Comparison of ENCODE assay signal across 29 cellular contexts in the genomic region with DNA sequence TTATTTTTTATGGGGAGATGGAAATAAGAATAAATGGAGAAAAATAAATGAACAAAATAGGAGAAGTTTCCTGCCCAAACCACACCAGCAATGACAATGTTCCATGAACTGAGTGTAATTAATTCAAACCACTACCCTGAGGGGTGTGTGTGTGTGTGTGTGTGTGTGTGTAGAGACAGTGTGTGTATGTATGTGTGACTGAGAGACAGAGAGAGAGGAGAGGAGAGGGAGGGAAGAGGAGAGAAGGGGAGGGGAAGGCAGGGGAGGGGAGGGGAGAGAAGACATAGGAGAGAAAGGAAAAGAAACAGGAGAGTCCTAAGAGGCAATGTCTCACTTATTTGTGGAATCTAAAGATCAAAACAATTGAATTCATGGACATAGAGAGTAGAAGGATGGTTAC.
"Had no signal": no experiment of that assay in that cellular context is flagged by ENCODE, and none has a peak within 500 bp of the region (broad histone marks: within the 10 kb centered on the region; RNA-seq: fewer than 3 reads in every experiment).

No MANE protein-coding gene starts in this region.

- DNase-seq: activated CD4-positive, alpha-beta T cell treated with anti-CD3 and anti-CD28 coated beads for 48 hours; activated CD4-positive, alpha-beta T cell treated with anti-CD3 and anti-CD28 coated beads, Interleukin-2, amount 50 U/mL, for 48 hours; activated CD8-positive, alpha-beta memory T cell treated with anti-CD3 and anti-CD28 coated beads for 24 hours; activated gamma-delta T cell; activated naive CD4-positive, alpha-beta T cell treated with anti-CD3 and anti-CD28 coated beads, Interleukin-2, amount 10 ng/mL, durations not matched to agents 7 days and 5 days; activated naive CD8-positive, alpha-beta T cell treated with anti-CD3 and anti-CD28 coated beads, Interleukin-2, amount 10 ng/mL, durations not matched to agents 7 days and 5 days; amniotic stem cell; brain microvascular endothelial cell; caudate nucleus; cortex of kidney; effector memory CD8-positive, alpha-beta T cell; hippocampal formation; left cardiac atrium; left ventricle myocardium superior; mucosa of descending colon; stimulated activated CD4-positive, alpha-beta T cell treated with anti-CD3 and anti-CD28 coated beads, Interleukin-15, amount 100 ng/mL, for 24 hours; stimulated activated CD4-positive, alpha-beta T cell treated with anti-CD3 and anti-CD28 coated beads, Interleukin-2, amount 100 ng/mL, for 24 hours; stimulated activated naive CD4-positive, alpha-beta T cell; tibial artery; upper lobe of right lung; WERI-Rb-1 had no signal

- H3K36me3 ChIP-seq: brain microvascular endothelial cell, gastroesophageal sphincter, right atrium auricular region, suprapubic skin, tibial artery, upper lobe of right lung, WERI-Rb-1 had no signal

- ATAC-seq: activated CD4-positive, CD25-positive, alpha-beta regulatory T cell treated with anti-CD3 and anti-CD28 coated beads, Interleukin-2, amount 50 U/mL, for 24 hours; effector memory CD8-positive, alpha-beta T cell; gastroesophageal sphincter; left cardiac atrium; left ventricle myocardium superior; mucosa of descending colon; natural killer cell treated with Interleukin-12 subunit alpha and Interleukin-12 subunit beta and Interleukin-15 and Interleukin-18, amount 100 ng/mL, for 72 hours; upper lobe of right lung had no signal

- H3K9me3 ChIP-seq: gastroesophageal sphincter, mucosa of descending colon, right atrium auricular region, suprapubic skin, tibial artery, upper lobe of right lung had no signal

- H3K4me1 ChIP-seq: gastroesophageal sphincter, tibial artery had no signal

- H3K4me3 ChIP-seq: gastroesophageal sphincter, mucosa of descending colon, right atrium auricular region, suprapubic skin, tibial artery, upper lobe of right lung had no signal

- H3K27me3 ChIP-seq: brain microvascular endothelial cell, gastroesophageal sphincter, right atrium auricular region, suprapubic skin, tibial artery, upper lobe of right lung had no signal

- FAIRE-seq: astrocyte, endothelial cell of umbilical vein, keratinocyte had no signal

- H3K27ac ChIP-seq: brain microvascular endothelial cell, gastroesophageal sphincter, right atrium auricular region, suprapubic skin, tibial artery, upper lobe of right lung, WERI-Rb-1 had no signal
